In genomic region chr1:25917996-25918395, GRCh38 we compare ENCODE assay signal across 1 cellular context.
TF ChIP-seq lines count a peak whose summit lies in the region.

No MANE protein-coding gene starts in this region.

TF ChIP-seq in H1, 55 proteins besides CTCF, POLR2A, EP300 and RAD21:
- TF ChIP-seq CHD2 (IDR thresholded peaks at IDR 0.05; ENCODE audit: low read length) (no peak), ATF2 (IDR thresholded peaks at IDR 0.05; ENCODE audit: low read length) (no peak), SRF (IDR thresholded peaks at IDR 0.05; ENCODE audit: low read depth, low read length) (no peak), BRCA1 (IDR thresholded peaks at IDR 0.05; ENCODE audit: low read depth, low read length) (no peak), SUZ12 (IDR thresholded peaks at IDR 0.05; ENCODE audit: low read length) (no peak), SIRT6 (IDR thresholded peaks at IDR 0.05; ENCODE audit: low read length) (no peak), SP2 (IDR thresholded peaks at IDR 0.05; ENCODE audit: low read length) (no peak), GABPA (IDR thresholded peaks at IDR 0.05; ENCODE audit: borderline replicate concordance, insufficient read depth, low read length) (no peak), EZH2 (IDR thresholded peaks at IDR 0.05; ENCODE audit: low read depth, low read length, severe bottlenecking) (no peak), KDM1A (IDR thresholded peaks at IDR 0.05; ENCODE audit: borderline replicate concordance, low read length) (no peak), JUND (IDR thresholded peaks at IDR 0.05; ENCODE audit: low read length) (no peak), CEBPB (IDR thresholded peaks at IDR 0.05; ENCODE audit: low read depth, low read length) (no peak), RXRA (IDR thresholded peaks at IDR 0.05; ENCODE audit: insufficient read depth, low read depth, low read length) (no peak), USF2 (IDR thresholded peaks at IDR 0.05; ENCODE audit: low read length) (no peak), TAF1 (IDR thresholded peaks at IDR 0.05; ENCODE audit: low read depth, low read length) (no peak), SIN3A (conservative IDR thresholded peaks at IDR 0.05 in 1 of 2, IDR thresholded peaks at IDR 0.05 in 1 of 2; ENCODE audit: low read depth in 1 of 2, low read length in 2 of 2) (no peak), POU5F1 (IDR thresholded peaks at IDR 0.05; ENCODE audit: low read depth, low read length) (no peak), SP1 (IDR thresholded peaks at IDR 0.05; ENCODE audit: low read depth, low read length) (no peak), SAP30 (IDR thresholded peaks at IDR 0.05; ENCODE audit: insufficient read depth, insufficient replicate concordance, low read length) (no peak), KDM4A (IDR thresholded peaks at IDR 0.05; ENCODE audit: low read depth, low read length, severe bottlenecking) (no peak)
